In the genomic region with DNA sequence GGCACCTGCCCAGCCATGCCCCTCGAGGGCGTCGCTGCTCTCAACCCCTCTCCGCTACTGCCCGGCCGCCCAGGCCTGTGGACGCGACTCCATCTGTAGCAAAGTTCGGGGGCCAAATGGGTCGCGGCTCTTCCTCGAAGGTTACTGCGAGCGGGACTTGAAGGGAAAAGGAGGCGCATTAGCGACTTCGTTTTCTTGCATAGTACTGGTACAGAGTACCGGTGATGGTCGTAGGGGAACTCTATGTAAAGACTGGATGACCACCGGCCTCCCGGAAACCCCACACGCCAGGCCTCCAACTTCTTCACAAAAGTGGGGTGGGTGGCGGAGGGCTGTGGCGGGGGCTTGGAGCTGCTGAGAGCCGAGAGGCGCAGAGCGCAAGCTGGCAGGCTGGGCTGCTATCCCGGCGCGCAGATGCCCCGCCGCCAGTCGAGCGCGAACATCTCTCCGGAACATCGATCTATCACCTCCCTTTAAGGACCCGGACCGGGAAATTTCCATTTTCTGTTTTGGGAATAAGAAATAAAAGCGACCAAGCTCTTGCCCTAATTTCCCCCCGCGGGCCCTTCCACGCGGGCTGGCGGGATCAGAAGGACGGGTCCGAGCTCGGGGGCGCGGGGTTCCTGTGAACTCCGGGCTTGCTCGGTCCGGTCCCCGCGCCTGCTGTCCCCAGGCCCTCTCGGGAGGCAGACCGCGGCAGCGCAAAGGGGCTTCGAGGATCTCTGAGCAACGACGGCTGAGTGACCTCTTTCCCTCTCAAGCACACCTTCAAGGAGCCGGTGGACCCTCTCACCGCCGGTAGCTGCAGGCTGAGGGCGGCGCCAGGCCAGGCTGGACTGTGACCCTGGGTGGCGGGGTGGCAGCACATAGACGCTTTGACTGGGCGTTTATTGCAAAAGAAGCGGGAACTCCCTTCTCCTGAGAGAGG, we compare ENCODE assay signal across 1 cellular context.
TF ChIP-seq lines count a peak whose summit lies in the region.

No MANE protein-coding gene starts in this region.

TF ChIP-seq in K562, 482 proteins besides CTCF, POLR2A, EP300 and RAD21:
- TF ChIP-seq NR4A1 (CRISPR knock-in tag; IDR thresholded peaks at IDR 0.05) = no peak
- TF ChIP-seq NR4A1 (tag; IDR thresholded peaks at IDR 0.05) = no peak
- TF ChIP-seq SIN3B (IDR thresholded peaks at IDR 0.05; ENCODE audit: low read depth) = no peak
- TF ChIP-seq MCM2 (IDR thresholded peaks at IDR 0.05; ENCODE audit: low read depth) = no peak
- no peak for TF ChIP-seq ZNF121 (CRISPR knock-in tag; conservative IDR thresholded peaks at IDR 0.05)
- TF ChIP-seq, protein P1, sequence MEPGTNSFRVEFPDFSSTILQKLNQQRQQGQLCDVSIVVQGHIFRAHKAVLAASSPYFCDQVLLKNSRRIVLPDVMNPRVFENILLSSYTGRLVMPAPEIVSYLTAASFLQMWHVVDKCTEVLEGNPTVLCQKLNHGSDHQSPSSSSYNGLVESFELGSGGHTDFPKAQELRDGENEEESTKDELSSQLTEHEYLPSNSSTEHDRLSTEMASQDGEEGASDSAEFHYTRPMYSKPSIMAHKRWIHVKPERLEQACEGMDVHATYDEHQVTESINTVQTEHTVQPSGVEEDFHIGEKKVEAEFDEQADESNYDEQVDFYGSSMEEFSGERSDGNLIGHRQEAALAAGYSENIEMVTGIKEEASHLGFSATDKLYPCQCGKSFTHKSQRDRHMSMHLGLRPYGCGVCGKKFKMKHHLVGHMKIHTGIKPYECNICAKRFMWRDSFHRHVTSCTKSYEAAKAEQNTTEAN (CRISPR knock-in tag; IDR thresholded peaks at IDR 0.05) = no peak
- no peak for TF ChIP-seq HNRNPK (IDR thresholded peaks at IDR 0.05; ENCODE audit: low read depth, low read length, poor library complexity, severe bottlenecking)
- no peak for TF ChIP-seq SMARCE1 (IDR thresholded peaks at IDR 0.05)
- no peak for TF ChIP-seq SREBF1 (IDR thresholded peaks at IDR 0.05; ENCODE audit: borderline replicate concordance, low read depth, low read length)
- TF ChIP-seq GTF2E2 (tag; IDR thresholded peaks at IDR 0.05) = no peak
